In genomic region chr12:117046861-117047530, GRCh38 we compare ENCODE assay signal across 19 cellular contexts. TPM values are rescaled to one million over a fixed set of nuclear protein-coding genes. Genes with fewer than 3 reads are reported as not detected.
DNase-seq lines count a peak whose midpoint lies in the region; ATAC-seq, FAIRE-seq and TF ChIP-seq lines count a peak whose summit lies in the region.
"Had no signal": no experiment of that assay in that cellular context is flagged by ENCODE, and none has a peak within 500 bp of the region (broad histone marks: within the 10 kb centered on the region; RNA-seq: fewer than 3 reads in every experiment).

No MANE protein-coding gene starts in this region.

- DNase-seq in cardiac muscle cell (ENCODE audit: low read depth in 1 of 2, low spot score in 1 of 2) (no peak), left ventricle myocardium superior (no peak), A549 (ENCODE audit: low read depth in 1 of 2, low spot score in 1 of 2) (no peak), DND-41 (no peak), chondrocyte (ENCODE audit: low spot score) (no peak), smooth muscle cell (lab: John Stamatoyannopoulos, UW; ENCODE audit: unreplicated experiment) (no peak)
- DNase-seq: 8988T; ACHN; CD4-positive, alpha-beta memory T cell; DMS153; DMS79 treated with DMSO at 0.1 percent for 48 hours; GDM1; H9 had no signal

- H3K9me3 ChIP-seq in cardiac muscle cell (ENCODE audit: low read depth), result no peaks in the 10 kb centered on the region
- H3K9me3 ChIP-seq in A549, result no peaks in the 10 kb centered on the region
- no peaks in the 10 kb centered on the region for H3K9me3 ChIP-seq in DND-41 (ENCODE audit: insufficient read depth, low read length, severe bottlenecking)
- no peaks in the 10 kb centered on the region for H3K9me3 ChIP-seq in smooth muscle cell (replicated peaks; ENCODE audit: low read depth)

- H3K9me3 Mint-ChIP-seq in chondrocyte (ENCODE audit: low read depth), result no peaks in the 10 kb centered on the region
- H3K9me3 Mint-ChIP-seq: CD4-positive, alpha-beta memory T cell; GM23338; H9 had no signal

- H3K4me3 Mint-ChIP-seq in chondrocyte (ENCODE audit: unreplicated experiment), result no peak overlapping the region
- H3K4me3 Mint-ChIP-seq: CD4-positive, alpha-beta memory T cell; GM23338; H9 had no signal

- TF ChIP-seq EP300 in A549 (IDR thresholded peaks at IDR 0.05), result no peak

- no peaks in the 10 kb centered on the region for H3K27me3 ChIP-seq in cardiac muscle cell
- H3K27me3 ChIP-seq in DND-41 (ENCODE audit: insufficient read depth, low read length, poor library complexity), result no peaks in the 10 kb centered on the region
- H3K27me3 ChIP-seq in smooth muscle cell (ENCODE audit: low read depth), result no peaks in the 10 kb centered on the region

- H3K27ac ChIP-seq in cardiac muscle cell, result peak overlapping the region; percentile 90
- H3K27ac ChIP-seq in A549, result no peak overlapping the region
- peak overlapping the region; percentile 35; the same call in 1 of the 2 replicates for H3K27ac ChIP-seq in DND-41 (ENCODE audit: low read length)
- no peak overlapping the region for H3K27ac ChIP-seq in smooth muscle cell (ENCODE audit: low read depth)
- H3K27ac ChIP-seq: C4-2B had no signal

- ATAC-seq in left ventricle myocardium superior, result no peak
- no peak for ATAC-seq in A549
- no peak for ATAC-seq in DND-41 (ENCODE audit: insufficient read depth, low read depth)
- ATAC-seq in GM21529 (IDR thresholded peaks at IDR 0.05; ENCODE audit: unreplicated experiment), result no peak
- no peak for ATAC-seq in HG02798 (IDR thresholded peaks at IDR 0.05; ENCODE audit: poor library complexity, unreplicated experiment)

- H3K4me2 ChIP-seq in A549, result no peak overlapping the region
- no peak overlapping the region for H3K4me2 ChIP-seq in DND-41 (ENCODE audit: insufficient read depth, low read length)
- H3K4me2 ChIP-seq in smooth muscle cell, result no peak overlapping the region
- H3K4me2 ChIP-seq: GM23338 had no signal

- H3K9ac ChIP-seq in DND-41 (ENCODE audit: low read depth, low read length), result no peak overlapping the region
- H3K9ac ChIP-seq in smooth muscle cell (ENCODE audit: low read depth), result no peak overlapping the region

- H3K4me1 Mint-ChIP-seq in chondrocyte (ENCODE audit: low read depth), result peaks cover 38% of the 10 kb centered on the region
- H3K4me1 Mint-ChIP-seq: CD4-positive, alpha-beta memory T cell had no signal

- peaks cover 4% of the 10 kb centered on the region for H3K27me3 Mint-ChIP-seq in chondrocyte (ENCODE audit: low read depth)
- H3K27me3 Mint-ChIP-seq: CD4-positive, alpha-beta memory T cell had no signal

- peak overlapping the region; percentile 98 for H3K27ac Mint-ChIP-seq in chondrocyte (ENCODE audit: unreplicated experiment)
- H3K27ac Mint-ChIP-seq: GM23338 had no signal

- intact Hi-C loops in left ventricle myocardium superior (cut with micrococcal nuclease), result no loop called here

- no peak for FAIRE-seq in A549 (lab: Jason Lieb, UNC)
- FAIRE-seq: D721Med, HTR-8/SVneo had no signal

- no peak for TF ChIP-seq RAD21 in A549 (conservative IDR thresholded peaks at IDR 0.05 in 1 of 2, IDR thresholded peaks at IDR 0.05 in 1 of 2)

- H2AFZ ChIP-seq in DND-41 (ENCODE audit: low read depth, low read length), result no peak overlapping the region
- no peak overlapping the region for H2AFZ ChIP-seq in smooth muscle cell (ENCODE audit: low read depth)
- H2AFZ ChIP-seq: GM23338 had no signal

- peaks cover 64% of the 10 kb centered on the region for H3K4me1 ChIP-seq in cardiac muscle cell (ENCODE audit: low read depth)
- H3K4me1 ChIP-seq in A549, result peaks cover 14% of the 10 kb centered on the region
- H3K4me1 ChIP-seq in DND-41 (ENCODE audit: insufficient read depth, low read length), result no peaks in the 10 kb centered on the region
- H3K4me1 ChIP-seq in smooth muscle cell (ENCODE audit: low read depth), result peaks cover 23% of the 10 kb centered on the region

- 92% methylated on average over 20 of the region's 20 CpGs for WGBS in A549 (ENCODE audit: missing lambda C conversion rate)
- WGBS in smooth muscle cell (ENCODE audit: low lambda C conversion rate), result 96% methylated on average over 20 of the region's 20 CpGs

- no peak for TF ChIP-seq POLR2A in A549 (IDR thresholded peaks at IDR 0.05; ENCODE audit: low read length)

- H3K36me3 Mint-ChIP-seq in chondrocyte (ENCODE audit: low read depth), result no peaks in the 10 kb centered on the region
- H3K36me3 Mint-ChIP-seq: CD4-positive, alpha-beta memory T cell had no signal

- H3F3A ChIP-seq in smooth muscle cell (ENCODE audit: low read depth), result no peaks in the 10 kb centered on the region

- TF ChIP-seq CTCF in cardiac muscle cell (IDR thresholded peaks at IDR 0.05; ENCODE audit: low read depth, low read length) (no peak), A549 (IDR thresholded peaks at IDR 0.05) (no peak), DND-41 (IDR thresholded peaks at IDR 0.05; ENCODE audit: borderline replicate concordance, extremely low read depth, low read length, poor library complexity, severe bottlenecking) (no peak), chondrocyte (IDR thresholded peaks at IDR 0.05) (no peak), smooth muscle cell (IDR thresholded peaks at IDR 0.05; ENCODE audit: borderline replicate concordance, insufficient read depth, poor library complexity, severe bottlenecking) (no peak)

- POLR2A ChIA-PET in A549 (lab: Yijun Ruan, JAX), result no interaction called here

- H3K36me3 ChIP-seq in cardiac muscle cell, result no peaks in the 10 kb centered on the region
- peaks cover 36% of the 10 kb centered on the region for H3K36me3 ChIP-seq in DND-41 (ENCODE audit: insufficient read depth, low read length)
- no peaks in the 10 kb centered on the region for H3K36me3 ChIP-seq in smooth muscle cell (ENCODE audit: low read depth)

- no peaks in the 10 kb centered on the region for H4K20me1 ChIP-seq in DND-41 (ENCODE audit: insufficient read depth, low read length)
- no peaks in the 10 kb centered on the region for H4K20me1 ChIP-seq in smooth muscle cell (ENCODE audit: low read depth)

- CTCF ChIA-PET in A549 (lab: Yijun Ruan, JAX), result interaction anchor here (1.7 kb wide), 1 partner anchor 14 kb away, joined by 3 read pairs; no protein-coding TSS in a partner anchor

- H3K79me2 ChIP-seq in DND-41 (ENCODE audit: insufficient read depth, low read length) (no peaks in the 10 kb centered on the region), smooth muscle cell (ENCODE audit: low read depth) (no peaks in the 10 kb centered on the region)

- H3K4me3 ChIP-seq in cardiac muscle cell (no peak overlapping the region), A549 (no peak overlapping the region), DND-41 (ENCODE audit: low read depth in 1 of 2, low read length in 2 of 2) (no peak overlapping the region), smooth muscle cell (no peak overlapping the region)
- H3K4me3 ChIP-seq: GM23338 had no signal

TF ChIP-seq in A549, 52 proteins besides CTCF, POLR2A, EP300 and RAD21:
- TF ChIP-seq NFE2L2 (conservative IDR thresholded peaks at IDR 0.05; ENCODE audit: low read length) (no peak), ZC3H11A (IDR thresholded peaks at IDR 0.05) (no peak), ESRRA (IDR thresholded peaks at IDR 0.05; ENCODE audit: borderline replicate concordance, low read length) (peak; percentile 81)

RNA-seq across cellular contexts. Expression of gene TESC, which starts 52.2 kb away (rescaled TPM):
- total RNA-seq in cardiac muscle cell, result 30.3 and 52.4 TPM in 2 replicates
- polyA plus RNA-seq in cardiac muscle cell, result 24.5 and 57.7 TPM in 2 replicates
- total RNA-seq in left ventricle myocardium superior, result 115 TPM
- 94.2 and 97.8 TPM in 2 replicates for polyA plus RNA-seq in A549 (2011; rRNA removed)
- polyA plus RNA-seq in A549 (2012; cell fraction: cytosol; rRNA removed), result 189 and 215 TPM in 2 replicates
- polyA plus RNA-seq in A549 (2012; cell fraction: nucleus; rRNA removed), result 123 and 143 TPM in 2 replicates
- 93.4 to 104 TPM (median 97.5 TPM) in 3 replicates for polyA plus RNA-seq in A549 (2017; fragmentation: RNase III; extraction: RNeasy Plus Mini Kit Qiagen cat#74134 plus additional on column Dnase treatment)
- 60.9 and 63.7 TPM in 2 replicates for polyA minus RNA-seq in A549 (2011; rRNA and poly(A)+ RNA removed)
- not detected in 3 replicates for total RNA-seq in chondrocyte
- total RNA-seq in smooth muscle cell, result 0.22 TPM in 1 of 2 replicates, not detected in the other
- 0.51 and 1.1 TPM in 2 replicates for polyA plus RNA-seq in smooth muscle cell

Comparison
In these comparisons a context has a peak if more than half of its experiments do, and no peak if none do; other contexts are left out.
1. H3K27ac ChIP-seq: peak in cardiac muscle cell (single experiment) and DND-41 (single experiment); none in A549 (0 of 2) and smooth muscle cell (single experiment).
2. RNA of gene TESC, which starts 52.2 kb away (total RNA-seq): 115 TPM in left ventricle myocardium superior (single experiment) and 30.3 to 52.4 TPM in cardiac muscle cell; 0.22 TPM in smooth muscle cell and not detected in chondrocyte; every median in the first group is over 10 times any median in the second.